ENCODE assay signal across 18 cellular contexts in the genomic region with DNA sequence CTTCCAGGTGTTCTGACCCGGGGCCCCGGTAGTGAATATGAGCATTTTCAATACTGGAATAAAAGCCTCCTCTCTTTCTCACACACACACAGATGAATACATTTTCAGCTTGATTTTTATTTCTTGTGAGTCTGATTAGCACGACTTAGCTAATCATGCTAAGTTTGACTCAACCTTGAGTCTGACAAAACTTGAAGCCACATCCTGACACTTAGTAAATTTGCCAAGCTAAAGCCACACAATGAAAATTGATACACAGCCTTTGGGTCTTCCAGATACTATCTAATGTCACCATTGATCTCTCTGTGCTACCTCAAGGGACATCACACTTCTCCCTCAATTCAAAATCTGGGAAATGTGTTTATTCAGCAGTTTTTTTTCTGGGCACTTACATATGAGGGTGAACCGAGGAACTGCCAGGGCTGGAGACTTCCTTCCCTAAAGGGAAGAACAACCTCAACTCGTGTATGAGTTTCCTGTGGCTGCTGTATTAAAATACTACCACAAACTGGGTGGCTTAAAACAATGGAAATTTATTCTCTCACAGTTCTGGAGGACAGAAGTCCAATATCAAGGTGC. TPM values are rescaled to one million over a fixed set of nuclear protein-coding genes. Genes with fewer than 3 reads are reported as not detected.
"Had no signal": no experiment of that assay in that cellular context is flagged by ENCODE, and none has a peak within 500 bp of the region (broad histone marks: within the 10 kb centered on the region; RNA-seq: fewer than 3 reads in every experiment).

No MANE protein-coding gene starts in this region.

- H3K27ac ChIP-seq: esophagus muscularis mucosa, parathyroid adenoma, tibial artery, uterus had no signal

- H3K36me3 ChIP-seq: esophagus muscularis mucosa, tibial artery, uterus had no signal

- H3K27ac Mint-ChIP-seq: memory B cell; naive thymus-derived CD4-positive, alpha-beta T cell; stimulated activated memory B cell treated with anti-CD40 and anti-IgM and Interleukin-4, amounts not matched to agents 10 μg/mL and 1 μg/mL and 100 μg/mL, for 72 hours had no signal

- H3K4me1 ChIP-seq: esophagus muscularis mucosa, parathyroid adenoma, tibial artery, uterus had no signal

- DNase-seq: activated CD4-positive, alpha-beta T cell treated with anti-CD3 and anti-CD28 coated beads, Interleukin-2, amount 50 U/mL, for 1 hour; activated naive CD4-positive, alpha-beta T cell treated with anti-CD3 and anti-CD28 coated beads, Interleukin-2, amount 50 U/mL, for 16 hours; activated T-cell treated with anti-CD3 and anti-CD28 coated beads, Interleukin-2, amount 50 U/mL, for 1 hour; amniotic stem cell; hippocampal formation; kidney; left ventricle myocardium superior; mucosa of descending colon; naive thymus-derived CD4-positive, alpha-beta T cell; tibial artery; uterus had no signal

- H3K36me3 Mint-ChIP-seq: memory B cell; stimulated activated memory B cell treated with anti-CD40 and anti-IgM and Interleukin-4, amounts not matched to agents 10 μg/mL and 1 μg/mL and 100 μg/mL, for 72 hours had no signal

- H3K4me3 Mint-ChIP-seq: memory B cell; naive thymus-derived CD4-positive, alpha-beta T cell; stimulated activated memory B cell treated with anti-CD40 and anti-IgM and Interleukin-4, amounts not matched to agents 10 μg/mL and 1 μg/mL and 100 μg/mL, for 72 hours had no signal

- ATAC-seq: activated CD4-positive, CD25-positive, alpha-beta regulatory T cell treated with anti-CD3 and anti-CD28 coated beads, Interleukin-2, amount 50 U/mL, for 24 hours; left ventricle myocardium superior; mucosa of descending colon; naive thymus-derived CD4-positive, alpha-beta T cell; stimulated activated memory B cell treated with anti-CD40 and anti-IgM and Interleukin-4, amounts not matched to agents 10 μg/mL and 1 μg/mL and 100 μg/mL, for 72 hours had no signal

- H3K4me1 Mint-ChIP-seq: memory B cell; stimulated activated memory B cell treated with anti-CD40 and anti-IgM and Interleukin-4, amounts not matched to agents 10 μg/mL and 1 μg/mL and 100 μg/mL, for 72 hours had no signal

- H3K9me3 Mint-ChIP-seq: memory B cell; stimulated activated memory B cell treated with anti-CD40 and anti-IgM and Interleukin-4, amounts not matched to agents 10 μg/mL and 1 μg/mL and 100 μg/mL, for 72 hours had no signal

- H3K27me3 ChIP-seq: esophagus muscularis mucosa, uterus had no signal

- H3K9me3 ChIP-seq: esophagus muscularis mucosa, mucosa of descending colon, tibial artery, uterus had no signal

- H3K4me3 ChIP-seq: esophagus muscularis mucosa, mucosa of descending colon, tibial artery, uterus had no signal

RNA-seq across cellular contexts. Expression of a gene that starts 18.6 kb away (rescaled TPM):
- total RNA-seq: cardiac septum; naive thymus-derived CD4-positive, alpha-beta T cell; T-helper 2 cell treated with Interferon-gamma antibody and Interleukin-4, amounts not matched to agents 100 ng/mL and 5 ng/mL, for 36 hours had no signal
- polyA plus RNA-seq: naive thymus-derived CD4-positive, alpha-beta T cell had no signal
